ENCODE assay signal across 34 cellular contexts in genomic region chr4:64960516-64960915, GRCh38.
"Had no signal": no experiment of that assay in that cellular context is flagged by ENCODE, and none has a peak within 500 bp of the region (broad histone marks: within the 10 kb centered on the region; RNA-seq: fewer than 3 reads in every experiment).

No MANE protein-coding gene starts in this region.

- H3K36me3 ChIP-seq: MG63 had no signal

- H3K27me3 ChIP-seq: MG63 had no signal

- H3K4me3 ChIP-seq: MG63 had no signal

- DNase-seq: Karpas-422, Kasumi-1, MG63, MM.1S, MV-4-11, NCI-H1048, NCI-H1092, NCI-H1092 treated with DMSO at 0.1 percent for 48 hours, NCI-H1105, NCI-H1105 treated with DMSO at 0.1 percent for 48 hours, NCI-H1417, NCI-H1417 treated with DMSO at 0.1 percent for 48 hours, NCI-H1436, NCI-H1436 treated with DMSO at 0.1 percent for 48 hours, NCI-H146, NCI-H1694, NCI-H1694 treated with DMSO at 0.1 percent for 48 hours, NCI-H187, NCI-H187 treated with DMSO at 0.1 percent for 48 hours, NCI-H1930, NCI-H2029, NCI-H2029 treated with DMSO at 0.1 percent for 48 hours, NCI-H2081, NCI-H2081 treated with DMSO at 0.1 percent for 48 hours, NCI-H2107, NCI-H2171, NCI-H2171 treated with DMSO at 0.1 percent for 48 hours, NCI-H2227 treated with DMSO at 0.1 percent for 48 hours, NCI-H226, NCI-H345, NCI-H446, NCI-H446 treated with DMSO at 0.1 percent for 48 hours, NCI-H510A, NCI-H510A treated with DMSO at 0.1 percent for 48 hours had no signal

- H3K9me3 ChIP-seq: MG63 had no signal
